26 cellular contexts compared by ENCODE assay signal in the genomic region with DNA sequence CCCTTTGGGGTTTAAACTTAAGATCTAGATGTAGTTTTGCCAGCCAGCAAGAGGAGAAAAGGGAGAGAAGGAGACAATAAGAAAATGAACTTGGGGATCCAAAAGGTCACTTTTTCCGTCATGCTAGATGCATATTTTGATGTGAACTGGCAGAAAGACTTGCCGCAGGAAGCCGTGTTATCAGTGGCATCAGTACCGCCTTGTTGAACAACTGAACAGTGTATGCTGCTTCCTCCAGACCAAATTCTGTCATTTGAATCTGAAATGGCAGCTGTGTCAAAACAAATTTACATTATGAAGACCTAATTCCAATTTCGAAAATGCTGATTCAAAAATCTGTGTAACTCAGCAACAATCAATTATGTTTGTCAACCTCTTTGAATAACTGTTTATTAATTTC. TPM values are rescaled to one million over a fixed set of nuclear protein-coding genes. Genes with fewer than 3 reads are reported as not detected.
"Had no signal": no experiment of that assay in that cellular context is flagged by ENCODE, and none has a peak within 500 bp of the region (broad histone marks: within the 10 kb centered on the region; RNA-seq: fewer than 3 reads in every experiment).

No MANE protein-coding gene starts in this region.

- H3K27me3 ChIP-seq: colonic mucosa had no signal

- ATAC-seq: effector memory CD8-positive, alpha-beta T cell; esophagus mucosa; gastrocnemius medialis; heart right ventricle; left cardiac atrium; left lung; left ventricle myocardium superior; lower lobe of right lung; mucosa of descending colon had no signal

- H3K9me3 ChIP-seq: colonic mucosa, esophagus squamous epithelium, gastrocnemius medialis, heart right ventricle, left lung, lower lobe of right lung, mucosa of descending colon had no signal

- H3K4me3 ChIP-seq: colonic mucosa, esophagus squamous epithelium, gastrocnemius medialis, heart right ventricle, left lung, lower lobe of right lung, mucosa of descending colon had no signal

- DNase-seq: colonic mucosa; cortex of kidney; effector CD8-positive, alpha-beta T cell; effector memory CD8-positive, alpha-beta T cell; endodermal cell; erythroblast; esophagus squamous epithelium; foreskin fibroblast; foreskin melanocyte; gastrocnemius medialis; glutamatergic neuron; head of caudate nucleus; heart right ventricle; hippocampal formation; left cardiac atrium; left lung; left ventricle myocardium superior; lower lobe of right lung; mesenchymal stem cell; mucosa of descending colon; naive B cell had no signal

- H3K4me1 ChIP-seq: colonic mucosa, esophagus squamous epithelium, gastrocnemius medialis, heart right ventricle, left lung, lower lobe of right lung had no signal

- H3K27ac ChIP-seq: colonic mucosa, epithelial cell of prostate, esophagus squamous epithelium, gastrocnemius medialis, heart right ventricle, left lung, lower lobe of right lung had no signal

- H3K36me3 ChIP-seq: colonic mucosa, esophagus squamous epithelium, gastrocnemius medialis, heart right ventricle, left lung, lower lobe of right lung had no signal

RNA-seq across cellular contexts. Expression of gene TMEM200C, which starts 42.1 kb away (rescaled TPM):
- total RNA-seq: lung microvascular endothelial cell, myocyte had no signal
- polyA plus RNA-seq: keratinocyte had no signal
